16 cellular contexts compared by ENCODE assay signal in genomic region chr15:82624008-82624407, GRCh38. TPM values are rescaled to one million over a fixed set of nuclear protein-coding genes. Genes with fewer than 3 reads are reported as not detected.
DNase-seq lines count a peak whose midpoint lies in the region; ATAC-seq and TF ChIP-seq lines count a peak whose summit lies in the region.
"Had no signal": no experiment of that assay in that cellular context is flagged by ENCODE, and none has a peak within 500 bp of the region (broad histone marks: within the 10 kb centered on the region; RNA-seq: fewer than 3 reads in every experiment).

No MANE protein-coding gene starts in this region.

- H3K36me3 Mint-ChIP-seq in activated CD4-positive, alpha-beta T cell treated with anti-CD3 and anti-CD28 coated beads, Interleukin-2, amount 10 ng/mL, durations not matched to agents 24 days and 14 days (ENCODE audit: low read depth), result no peaks in the 10 kb centered on the region

- no peaks in the 10 kb centered on the region for H3K4me1 Mint-ChIP-seq in activated CD4-positive, alpha-beta T cell treated with anti-CD3 and anti-CD28 coated beads, Interleukin-2, amount 10 ng/mL, durations not matched to agents 24 days and 14 days
- H3K4me1 Mint-ChIP-seq: H9 had no signal

- H3K27ac Mint-ChIP-seq in activated CD4-positive, alpha-beta T cell treated with anti-CD3 and anti-CD28 coated beads, Interleukin-2, amount 10 ng/mL, durations not matched to agents 24 days and 14 days, result no peak overlapping the region
- H3K27ac Mint-ChIP-seq: H9 had no signal

- H3K4me3 Mint-ChIP-seq in activated CD4-positive, alpha-beta T cell treated with anti-CD3 and anti-CD28 coated beads, Interleukin-2, amount 10 ng/mL, durations not matched to agents 24 days and 14 days, result no peak overlapping the region
- H3K4me3 Mint-ChIP-seq: H9 had no signal

- intact Hi-C loops in activated CD4-positive, alpha-beta T cell treated with anti-CD3 and anti-CD28 coated beads, Interleukin-2, amount 10 ng/mL, durations not matched to agents 24 days and 14 days (cut with micrococcal nuclease), result no loop called here

- peak; percentile 64 for DNase-seq in AG20443 (ENCODE audit: low spot score)
- DNase-seq in LHCN-M2 (ENCODE audit: low read depth), result peak; percentile 22
- peak; percentile 68 for DNase-seq in astrocyte of the hippocampus (ENCODE audit: low read depth, low spot score)
- DNase-seq in myocyte (ENCODE audit: low read depth), result peak; percentile 13
- DNase-seq in activated CD4-positive, alpha-beta T cell treated with anti-CD3 and anti-CD28 coated beads, Interleukin-2, amount 10 ng/mL, durations not matched to agents 24 days and 14 days, result no peak
- no peak for DNase-seq in MV-4-11 (lab: John Stamatoyannopoulos, UW)
- DNase-seq: DMS 273 treated with DMSO at 0.1 percent for 48 hours, H9, Kasumi-1, NCI-H1048, NCI-H446, NCI-H774, Right ventricle myocardium superior had no signal

- no peaks in the 10 kb centered on the region for H3K9me3 Mint-ChIP-seq in activated CD4-positive, alpha-beta T cell treated with anti-CD3 and anti-CD28 coated beads, Interleukin-2, amount 10 ng/mL, durations not matched to agents 24 days and 14 days
- H3K9me3 Mint-ChIP-seq: H9 had no signal

- H3K27me3 Mint-ChIP-seq in activated CD4-positive, alpha-beta T cell treated with anti-CD3 and anti-CD28 coated beads, Interleukin-2, amount 10 ng/mL, durations not matched to agents 24 days and 14 days, result peaks cover 1% of the 10 kb centered on the region

- ATAC-seq in SK-N-SH treated with all-trans-retinoic acid at 6 μM for 48 hours (no peak), GM18858 (IDR thresholded peaks at IDR 0.05; ENCODE audit: unreplicated experiment) (no peak)

TF ChIP-seq in SK-N-SH treated with all-trans-retinoic acid at 6 μM for 48 hours, 23 proteins besides CTCF, POLR2A, EP300 and RAD21:
- TF ChIP-seq TOX (CRISPR knock-in tag; IDR thresholded peaks at IDR 0.05; ENCODE audit: borderline replicate concordance) (no peak), BACH2 (CRISPR knock-in tag; IDR thresholded peaks at IDR 0.05; ENCODE audit: borderline replicate concordance) (no peak), ISL1 (CRISPR knock-in tag; IDR thresholded peaks at IDR 0.05) (no peak), ZNF70 (CRISPR knock-in tag; IDR thresholded peaks at IDR 0.05) (no peak), ZNF565 (CRISPR knock-in tag; conservative IDR thresholded peaks at IDR 0.05; ENCODE audit: low read depth) (no peak), ZFP30 (CRISPR knock-in tag; IDR thresholded peaks at IDR 0.05) (no peak)

RNA-seq across cellular contexts. Expression of gene CPEB1, which starts 23.2 kb away (rescaled TPM):
- total RNA-seq in LHCN-M2 (2014; rRNA removed), result 6.0 and 6.3 TPM in 2 replicates
- polyA plus RNA-seq in LHCN-M2 (2012), result 1.1 TPM
- total RNA-seq in myocyte, result 2.6 and 3.7 TPM in 2 replicates
- 3.8 TPM for polyA plus RNA-seq in myocyte (2012)
- 0.12 TPM in 1 of 2 replicates, not detected in the other for total RNA-seq in activated CD4-positive, alpha-beta T cell treated with anti-CD3 and anti-CD28 coated beads, Interleukin-2, amount 10 ng/mL, durations not matched to agents 24 days and 14 days
- total RNA-seq: A673 had no signal

Comparison
In these comparisons a context has a peak if more than half of its experiments do, and no peak if none do; other contexts are left out.
1. DNase-seq: peak in AG20443 (single experiment), LHCN-M2 (single experiment), astrocyte of the hippocampus (single experiment) and myocyte (single experiment); none in activated CD4-positive, alpha-beta T cell treated with anti-CD3 and anti-CD28 coated beads, Interleukin-2, amount 10 ng/mL, durations not matched to agents 24 days and 14 days (single experiment) and MV-4-11 (single experiment).